Comparison of ENCODE assay signal across 8 cellular contexts in the genomic region with DNA sequence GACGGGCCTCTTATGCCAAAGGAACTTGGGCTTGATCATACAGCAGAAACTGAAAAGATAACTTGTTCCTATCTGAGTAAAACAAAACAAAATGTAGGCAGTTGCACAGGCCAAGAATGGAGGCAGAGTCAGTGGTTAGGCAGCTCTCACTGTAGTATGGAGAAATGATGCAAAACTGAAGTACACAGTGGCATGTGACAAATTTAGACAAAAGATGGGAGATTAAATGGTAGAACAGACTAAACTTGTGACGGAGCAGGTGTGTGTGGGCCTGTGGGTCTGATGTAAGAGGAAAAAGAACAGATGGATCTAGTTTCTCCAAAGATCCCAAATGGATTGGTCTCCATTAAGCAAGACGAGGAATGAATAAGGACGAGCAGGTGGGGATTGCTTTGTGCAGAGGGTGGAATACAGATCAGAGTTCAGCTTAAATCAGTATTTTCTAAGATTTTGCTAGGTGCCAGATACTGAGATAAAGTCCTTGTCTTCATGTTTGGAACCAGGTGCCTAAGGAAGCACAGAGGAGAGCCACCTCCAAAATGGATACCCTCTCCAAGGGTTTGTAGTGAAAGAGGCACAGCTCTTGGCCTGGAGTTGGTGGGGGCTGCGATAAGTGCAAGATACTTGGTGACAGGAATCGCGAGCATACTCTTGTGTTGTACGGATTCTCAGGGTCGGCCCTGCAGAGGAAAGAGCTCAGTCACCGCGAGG. TPM values are rescaled to one million over a fixed set of nuclear protein-coding genes. Genes with fewer than 3 reads are reported as not detected.
DNase-seq lines count a peak whose midpoint lies in the region; ATAC-seq and TF ChIP-seq lines count a peak whose summit lies in the region.

No MANE protein-coding gene starts in this region.

- H3K36me3 Mint-ChIP-seq in CD8-positive, alpha-beta T cell: peaks cover 19% of the 10 kb centered on the region
- H3K36me3 Mint-ChIP-seq in chondrocyte (ENCODE audit: low read depth): no peaks in the 10 kb centered on the region
- no peaks in the 10 kb centered on the region for H3K36me3 Mint-ChIP-seq in natural killer cell treated with Interleukin-12 subunit alpha and Interleukin-12 subunit beta and Interleukin-15 and Interleukin-18, amount 100 ng/mL, for 72 hours

- H3K9me2 ChIP-seq in Loucy (replicated peaks; ENCODE audit: low read depth, low read length): no peaks in the 10 kb centered on the region

- H3K4me1 Mint-ChIP-seq in CD8-positive, alpha-beta T cell (ENCODE audit: low read depth): peaks cover 36% of the 10 kb centered on the region
- H3K4me1 Mint-ChIP-seq in chondrocyte (ENCODE audit: low read depth): peaks cover 39% of the 10 kb centered on the region
- peaks cover 28 to 43% of the 10 kb centered on the region in 2 donors for H3K4me1 Mint-ChIP-seq in natural killer cell treated with Interleukin-12 subunit alpha and Interleukin-12 subunit beta and Interleukin-15 and Interleukin-18, amount 100 ng/mL, for 72 hours (ENCODE audit: low read depth in 2 of 2)

- CTCF ChIA-PET in CD8-positive, alpha-beta T cell (lab: Charles Lee): interaction anchor here (0.8 to 1.5 kb wide), 11 partner anchors 9 to 630 kb away, joined by 3 to 11 read pairs (median 3); no protein-coding TSS in a partner anchor

- peaks cover 24% of the 10 kb centered on the region for H3K4me1 ChIP-seq in CD8-positive, alpha-beta T cell (ENCODE audit: insufficient read depth, low read length)
- peaks cover 26% of the 10 kb centered on the region for H3K4me1 ChIP-seq in Loucy (ENCODE audit: insufficient read depth, low read length, poor library complexity, severe bottlenecking)

- H3K79me2 ChIP-seq in Loucy (ENCODE audit: insufficient read depth, low read length): peaks cover 41% of the 10 kb centered on the region

- no peaks in the 10 kb centered on the region for H3K27me3 ChIP-seq in CD8-positive, alpha-beta T cell (ENCODE audit: insufficient read depth, low read length)
- no peaks in the 10 kb centered on the region for H3K27me3 ChIP-seq in Loucy (ENCODE audit: insufficient read depth, low read length, poor library complexity, severe bottlenecking)

- H4K20me1 ChIP-seq in Loucy (ENCODE audit: insufficient read depth, low read length, poor library complexity, severe bottlenecking): peaks cover 33% of the 10 kb centered on the region

- H3K9ac ChIP-seq in Loucy (ENCODE audit: low read depth, low read length, poor library complexity, severe bottlenecking): peak overlapping the region; percentile 92

- peak overlapping the region; percentile 97 for H3K27ac Mint-ChIP-seq in CD8-positive, alpha-beta T cell
- peak overlapping the region; percentile 74 for H3K27ac Mint-ChIP-seq in chondrocyte (ENCODE audit: unreplicated experiment)
- peak overlapping the region; percentile 87 to 95 for H3K27ac Mint-ChIP-seq in natural killer cell treated with Interleukin-12 subunit alpha and Interleukin-12 subunit beta and Interleukin-15 and Interleukin-18, amount 100 ng/mL, for 72 hours

- H3K36me3 ChIP-seq in CD8-positive, alpha-beta T cell (ENCODE audit: insufficient read depth, low read length): no peaks in the 10 kb centered on the region
- H3K36me3 ChIP-seq in Loucy (ENCODE audit: insufficient read depth, low read length): no peaks in the 10 kb centered on the region

- H3K4me3 Mint-ChIP-seq in CD8-positive, alpha-beta T cell: peak overlapping the region; percentile 100
- peak overlapping the region; percentile 98 for H3K4me3 Mint-ChIP-seq in chondrocyte (ENCODE audit: unreplicated experiment)
- peak overlapping the region; percentile 96 for H3K4me3 Mint-ChIP-seq in natural killer cell treated with Interleukin-12 subunit alpha and Interleukin-12 subunit beta and Interleukin-15 and Interleukin-18, amount 100 ng/mL, for 72 hours

- H3F3A ChIP-seq in Loucy (ENCODE audit: low read depth): no peaks in the 10 kb centered on the region

- H3K9me3 ChIP-seq in CD8-positive, alpha-beta T cell (ENCODE audit: low read length): no peaks in the 10 kb centered on the region
- H3K9me3 ChIP-seq in Loucy (ENCODE audit: insufficient read depth, low read depth, low read length): no peaks in the 10 kb centered on the region

- POLR2A ChIA-PET in CD8-positive, alpha-beta T cell (lab: Charles Lee): interaction anchor here (0.8 to 2.1 kb wide), 17 partner anchors 8 to 537 kb away, joined by 3 to 25 read pairs (median 4); partner anchors contain the start of genes REEP5, SRP19 and YTHDC2

- peak overlapping the region; percentile 57 for H3K4me3 ChIP-seq in CD8-positive, alpha-beta T cell (ENCODE audit: low read depth, low read length)
- H3K4me3 ChIP-seq in Loucy (ENCODE audit: low read length, poor library complexity, severe bottlenecking): peak overlapping the region; percentile 94

- intact Hi-C loops in CD8-positive, alpha-beta T cell (cut with DNase I, micrococcal nuclease): loop anchor here (1.0 to 10.0 kb wide), 8 partner anchors 53 to 811 kb away; partner anchors contain the start of genes REEP5 (in 2 of the 2), SRP19 (in 2 of the 2) and YTHDC2 (in 2 of the 2)

- peak overlapping the region; percentile 81 for H3K27ac ChIP-seq in CD8-positive, alpha-beta T cell (ENCODE audit: low read depth, low read length)

- no peaks in the 10 kb centered on the region for H3K27me3 Mint-ChIP-seq in CD8-positive, alpha-beta T cell (ENCODE audit: low read depth)
- no peaks in the 10 kb centered on the region for H3K27me3 Mint-ChIP-seq in chondrocyte (ENCODE audit: low read depth)
- no peaks in the 10 kb centered on the region for H3K27me3 Mint-ChIP-seq in natural killer cell treated with Interleukin-12 subunit alpha and Interleukin-12 subunit beta and Interleukin-15 and Interleukin-18, amount 100 ng/mL, for 72 hours

- no peak for DNase-seq in CD8-positive, alpha-beta T cell
- DNase-seq in chondrocyte (ENCODE audit: low spot score): no peak
- no peak for DNase-seq in natural killer cell treated with Interleukin-12 subunit alpha and Interleukin-12 subunit beta and Interleukin-15 and Interleukin-18, amount 100 ng/mL, for 72 hours (ENCODE audit: low spot score)
- no peak for DNase-seq in NCI-H2081 (lab: John Stamatoyannopoulos, UW)
- DNase-seq in DMS114 treated with DMSO at 0.1 percent for 48 hours (lab: John Stamatoyannopoulos, UW; ENCODE audit: unreplicated experiment): no peak
- no peak for DNase-seq in CD1c-positive myeloid dendritic cell (ENCODE audit: extremely low spot score)

- H3K4me2 ChIP-seq in Loucy (ENCODE audit: low read depth, low read length, poor library complexity, severe bottlenecking): peak overlapping the region; percentile 93

- peak; percentile 29 for ATAC-seq in CD8-positive, alpha-beta T cell
- peak; percentile 21 for ATAC-seq in GM21447 (IDR thresholded peaks at IDR 0.05; ENCODE audit: unreplicated experiment)
- ATAC-seq in natural killer cell treated with Interleukin-12 subunit alpha and Interleukin-12 subunit beta and Interleukin-15 and Interleukin-18, amount 100 ng/mL, for 72 hours: no peak

- H3K9me3 Mint-ChIP-seq in CD8-positive, alpha-beta T cell: no peaks in the 10 kb centered on the region
- no peaks in the 10 kb centered on the region for H3K9me3 Mint-ChIP-seq in chondrocyte (ENCODE audit: low read depth)
- H3K9me3 Mint-ChIP-seq in natural killer cell treated with Interleukin-12 subunit alpha and Interleukin-12 subunit beta and Interleukin-15 and Interleukin-18, amount 100 ng/mL, for 72 hours: no peaks in the 10 kb centered on the region

- no peak for TF ChIP-seq CTCF in CD8-positive, alpha-beta T cell (IDR thresholded peaks at IDR 0.05)
- TF ChIP-seq CTCF in Loucy (conservative IDR thresholded peaks at IDR 0.05; ENCODE audit: low read length): no peak
- no peak for TF ChIP-seq CTCF in chondrocyte (IDR thresholded peaks at IDR 0.05)

- peak overlapping the region; percentile 78 for H2AFZ ChIP-seq in Loucy (ENCODE audit: low read length)

RNA-seq across cellular contexts. Expression of gene DCP2, which starts 0.7 kb away (rescaled TPM):
- 10 to 100 TPM; 65.4 to 69.8 TPM for total RNA-seq in CD8-positive, alpha-beta T cell
- 37.3 to 47.1 TPM (median 40.1 TPM) in 3 replicates for total RNA-seq in chondrocyte
- total RNA-seq in natural killer cell treated with Interleukin-12 subunit alpha and Interleukin-12 subunit beta and Interleukin-15 and Interleukin-18, amount 100 ng/mL, for 72 hours: 10 to 100 TPM; 76.9 to 95.1 TPM

RNA-seq across cellular contexts. Expression of gene REEP5, which starts 53.8 kb away (rescaled TPM):
- 10 to 100 TPM; 20.0 to 24.7 TPM for total RNA-seq in CD8-positive, alpha-beta T cell
- 75.6 to 89.6 TPM (median 87.6 TPM) in 3 replicates for total RNA-seq in chondrocyte
- 100 to 1,000 TPM; 102 to 113 TPM for total RNA-seq in natural killer cell treated with Interleukin-12 subunit alpha and Interleukin-12 subunit beta and Interleukin-15 and Interleukin-18, amount 100 ng/mL, for 72 hours

Comparison
In these comparisons a context has a peak if more than half of its experiments do, and no peak if none do; other contexts are left out.
1. ATAC-seq: peak in CD8-positive, alpha-beta T cell (single experiment) and GM21447 (single experiment); none in natural killer cell treated with Interleukin-12 subunit alpha and Interleukin-12 subunit beta and Interleukin-15 and Interleukin-18, amount 100 ng/mL, for 72 hours (0 of 2).
2. Peak in every context shown above with its lines, with median percentiles within 50 percentile points of each other: H3K27ac Mint-ChIP-seq and H3K4me3 Mint-ChIP-seq.